Comparison of ENCODE assay signal across 8 cellular contexts in genomic region chr14:44961730-44962572, GRCh38.
A peak's percentile ranks its signal among the peaks of the same experiment; 100 is the strongest.
DNase-seq lines count a peak whose midpoint lies in the region; FAIRE-seq and TF ChIP-seq lines count a peak whose summit lies in the region.

KLHL28 (minus strand) TSS chr14:44961947; CDS start chr14:44945928, 16,019 bp downstream.
TOGARAM1 (plus strand) TSS chr14:44962190; CDS start chr14:44962422, 232 bp downstream.

- peaks cover 10% of the 10 kb centered on the region; the same call in 1 of the 2 replicates for H3K4me1 ChIP-seq in MM.1S (ENCODE audit: low read length)
- peaks cover 27% of the 10 kb centered on the region for H3K4me1 ChIP-seq in neuron (ENCODE audit: insufficient read depth, low read length)
- H3K4me1 ChIP-seq in subcutaneous abdominal adipose tissue (ENCODE audit: control insufficient read depth in 5 of 5, insufficient read depth in 5 of 5, low read length in 5 of 5), result peaks cover 4 to 64% (median 55%) of the 10 kb centered on the region in 5 donors

- H4K20me1 ChIP-seq in MM.1S (ENCODE audit: insufficient read depth, low read length), result no peaks in the 10 kb centered on the region

- DNase-seq in HCEC 1CT (peak; percentile 100), MM.1S (peak; percentile 97), SHP77 treated with DMSO at 0.1 percent for 48 hours (lab: John Stamatoyannopoulos, UW) (peak; percentile 100), activated gamma-delta T cell treated with Interleukin-2 at 50 U/mL for 16 hours (peak; percentile 95), foreskin melanocyte (peak; percentile 100)

- TF ChIP-seq CTCF in MM.1S (IDR thresholded peaks at IDR 0.05; ENCODE audit: low read length), result no peak

- peak within 1 kb of the TSS; percentile 76 for H3K4me2 ChIP-seq in MM.1S (ENCODE audit: low read depth, low read length)

- 0 out of 2 replicates have a peak, but pooled peaks cover 12% of the 10 kb centered on the region for H3F3A ChIP-seq in MM.1S (ENCODE audit: insufficient read depth, low read length)

- FAIRE-seq in G401.6 (lab: Jason Lieb, UNC), result peak; percentile 98

- H3K9me2 ChIP-seq in MM.1S (replicated peaks; ENCODE audit: insufficient read depth, low read length), result no peaks in the 10 kb centered on the region

- peak within 1 kb of the TSS; percentile 88 for H3K4me3 ChIP-seq in MM.1S (ENCODE audit: low read length)
- H3K4me3 ChIP-seq in neuron (ENCODE audit: low read length), result peak within 1 kb of the TSS; percentile 77
- peak within 1 kb of the TSS; percentile 88 to 100 (median 98) for H3K4me3 ChIP-seq in subcutaneous abdominal adipose tissue (ENCODE audit: low read depth in 1 of 5, low read length in 5 of 5)

- peaks cover 57% of the 10 kb centered on the region for H3K79me2 ChIP-seq in MM.1S (ENCODE audit: low read length)

- H3K9me3 ChIP-seq in MM.1S (replicated peaks; ENCODE audit: insufficient read depth, low read length) (no peaks in the 10 kb centered on the region), neuron (ENCODE audit: low read length) (no peaks in the 10 kb centered on the region), subcutaneous abdominal adipose tissue (ENCODE audit: control insufficient read depth in 5 of 5, low read length in 5 of 5) (no peaks in the 10 kb centered on the region)

- H3K36me3 ChIP-seq in MM.1S (replicated peaks; ENCODE audit: insufficient read depth, low read length), result no peaks in the 10 kb centered on the region
- H3K36me3 ChIP-seq in neuron (ENCODE audit: insufficient read depth, low read length), result no peaks in the 10 kb centered on the region
- no peaks in the 10 kb centered on the region for H3K36me3 ChIP-seq in subcutaneous abdominal adipose tissue (ENCODE audit: control insufficient read depth in 5 of 5, insufficient read depth in 5 of 5, low read length in 5 of 5)

- H3K27ac ChIP-seq in MM.1S (ENCODE audit: low read length) (peak within 1 kb of the TSS; percentile 88), subcutaneous abdominal adipose tissue (ENCODE audit: low read depth, low read length) (peak within 1 kb of the TSS; percentile 91)

- H2AFZ ChIP-seq in MM.1S (ENCODE audit: low read length), result peak within 1 kb of the TSS; percentile 75
- peak within 1 kb of the TSS; percentile 56 for H2AFZ ChIP-seq in neuron (ENCODE audit: low read depth, low read length)

- peak within 1 kb of the TSS; percentile 80 for H3K9ac ChIP-seq in MM.1S (ENCODE audit: low read length)
- H3K9ac ChIP-seq in subcutaneous abdominal adipose tissue (ENCODE audit: low read length in 5 of 5), result peak within 1 kb of the TSS; percentile 57 to 97 (median 95)

- no peaks in the 10 kb centered on the region for H3K27me3 ChIP-seq in MM.1S (replicated peaks; ENCODE audit: insufficient read depth, low read length)
- H3K27me3 ChIP-seq in neuron (ENCODE audit: insufficient read depth, low read length), result no peaks in the 10 kb centered on the region
- H3K27me3 ChIP-seq in subcutaneous abdominal adipose tissue (ENCODE audit: control insufficient read depth in 5 of 5, insufficient read depth in 4 of 5, low read length in 5 of 5), result no peaks in the 10 kb centered on the region

Comparison
In these comparisons a context has a peak if more than half of its experiments do, and no peak if none do; other contexts are left out.
1. Peak in every context shown above with its lines: DNase-seq, H3K4me3 ChIP-seq and H3K27ac ChIP-seq.